ENCODE assay signal across 15 cellular contexts in the genomic region with DNA sequence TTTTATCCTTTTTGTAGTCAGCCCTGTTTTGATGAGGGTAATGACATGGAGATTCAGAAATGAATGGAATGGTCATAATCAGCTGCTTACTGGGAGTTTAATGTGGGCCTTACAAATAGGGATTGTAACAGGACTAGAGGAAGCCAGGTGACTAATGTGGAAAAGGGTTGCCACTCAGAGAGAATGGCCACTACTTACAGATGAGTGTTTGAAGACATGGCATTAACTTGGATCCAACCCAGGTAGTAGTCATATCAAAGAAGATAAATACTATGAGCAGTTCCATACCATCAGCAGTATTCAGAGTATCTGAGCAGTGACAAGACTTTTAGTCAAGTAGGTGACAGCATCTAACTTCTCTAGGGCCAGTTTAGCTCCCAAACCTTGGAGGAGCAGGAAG.
DNase-seq lines count a peak whose midpoint lies in the region; ATAC-seq and TF ChIP-seq lines count a peak whose summit lies in the region.
"Had no signal": no experiment of that assay in that cellular context is flagged by ENCODE, and none has a peak within 500 bp of the region (broad histone marks: within the 10 kb centered on the region; RNA-seq: fewer than 3 reads in every experiment).

No MANE protein-coding gene starts in this region.

- H3K9me3 ChIP-seq in ovary: no peaks in the 10 kb centered on the region
- H3K9me3 ChIP-seq in PC-9 (ENCODE audit: insufficient read depth, low read depth): no peaks in the 10 kb centered on the region
- H3K9me3 ChIP-seq: prostate gland had no signal

- peaks cover 24% of the 10 kb centered on the region; the same call in 1 of the 2 replicates for H3K79me2 ChIP-seq in PC-9 (ENCODE audit: low read depth)

- TF ChIP-seq POLR2A in ovary (IDR thresholded peaks at IDR 0.05): no peak

- no peak for DNase-seq in activated T-cell treated with anti-CD3 and anti-CD28 coated beads, Interleukin-2, amount 50 U/mL, for 72 hours
- DNase-seq in activated T-cell treated with anti-CD3 and anti-CD28 coated beads, Interleukin-2, amount 50 U/mL, for 48 hours: no peak
- peak; percentile 29 for DNase-seq in fibroblast of mammary gland (ENCODE audit: low read depth)
- DNase-seq in renal cortical epithelial cell (ENCODE audit: low read depth): peak; percentile 29
- DNase-seq in ovary: no peak
- no peak for DNase-seq in PC-9
- no peak for DNase-seq in D341Med (ENCODE audit: low spot score)
- DNase-seq: mesendoderm; NCI-H1092 treated with DMSO at 0.1 percent for 48 hours; NCI-H2227 treated with DMSO at 0.1 percent for 48 hours; stimulated activated CD4-positive, alpha-beta T cell treated with anti-CD3 and anti-CD28 coated beads, Interleukin-2, amount 100 ng/mL, for 24 hours; T1000 had no signal

- H3K4me2 ChIP-seq in PC-9: no peak overlapping the region

- H3K4me3 Mint-ChIP-seq in activated T-cell treated with anti-CD3 and anti-CD28 coated beads, Interleukin-2, amount 50 U/mL, for 72 hours: no peak overlapping the region

- H3K9me3 Mint-ChIP-seq in activated T-cell treated with anti-CD3 and anti-CD28 coated beads, Interleukin-2, amount 50 U/mL, for 72 hours: peaks cover 2 to 9% of the 10 kb centered on the region in 2 donors

- no peaks in the 10 kb centered on the region for H4K20me1 ChIP-seq in PC-9 (ENCODE audit: insufficient read depth)

- H3K9me2 ChIP-seq in PC-9 (ENCODE audit: insufficient read depth): no peaks in the 10 kb centered on the region

- intact Hi-C loops in ovary (cut with DNase I) (no loop called here), PC-9 (cut with micrococcal nuclease; ENCODE audit: unreplicated experiment) (no loop called here)

- peak; percentile 20 to 37 for ATAC-seq in activated T-cell treated with anti-CD3 and anti-CD28 coated beads, Interleukin-2, amount 50 U/mL, for 72 hours (replicated peaks in 1 of 2)
- peak; percentile 30 for ATAC-seq in SK-N-SH treated with all-trans-retinoic acid at 6 μM for 48 hours
- ATAC-seq: HepG2 had no signal

- H3K27ac Mint-ChIP-seq in activated T-cell treated with anti-CD3 and anti-CD28 coated beads, Interleukin-2, amount 50 U/mL, for 72 hours: peak overlapping the region; percentile 81

- no peaks in the 10 kb centered on the region for H3F3A ChIP-seq in PC-9 (ENCODE audit: insufficient read depth, low read depth)

- no peaks in the 10 kb centered on the region for H3K27me3 Mint-ChIP-seq in activated T-cell treated with anti-CD3 and anti-CD28 coated beads, Interleukin-2, amount 50 U/mL, for 72 hours (ENCODE audit: low read depth)

- no peaks in the 10 kb centered on the region for H3K4me1 ChIP-seq in ovary (ENCODE audit: insufficient read depth)
- H3K4me1 ChIP-seq in PC-9 (replicated peaks; ENCODE audit: insufficient read depth): no peaks in the 10 kb centered on the region
- H3K4me1 ChIP-seq: prostate gland had no signal

- no peak for TF ChIP-seq EP300 in ovary (IDR thresholded peaks at IDR 0.05)

- BruUV-seq in PC-9 (replicated peaks; lab: Mats Ljungman, UMichigan): no TSS peak

- H3K36me3 Mint-ChIP-seq in activated T-cell treated with anti-CD3 and anti-CD28 coated beads, Interleukin-2, amount 50 U/mL, for 72 hours (ENCODE audit: insufficient read depth in 2 of 2): peaks cover 23 to 60% of the 10 kb centered on the region in 2 donors

- no peak for TF ChIP-seq CTCF in fibroblast of mammary gland (conservative IDR thresholded peaks at IDR 0.05; ENCODE audit: control insufficient read depth, insufficient read depth, low read depth, low read length)
- no peak for TF ChIP-seq CTCF in ovary (IDR thresholded peaks at IDR 0.05)
- TF ChIP-seq CTCF in PC-9 (conservative IDR thresholded peaks at IDR 0.05): no peak

- peaks cover 64% of the 10 kb centered on the region for H3K4me1 Mint-ChIP-seq in activated T-cell treated with anti-CD3 and anti-CD28 coated beads, Interleukin-2, amount 50 U/mL, for 72 hours (ENCODE audit: low read depth)

- H3K27ac ChIP-seq in ovary: no peak overlapping the region
- H3K27ac ChIP-seq in PC-9: no peak overlapping the region
- H3K27ac ChIP-seq: prostate gland had no signal

- no peaks in the 10 kb centered on the region for H3K27me3 ChIP-seq in ovary
- H3K27me3 ChIP-seq in PC-9 (ENCODE audit: insufficient read depth, low read depth): no peaks in the 10 kb centered on the region

- POLR2A ChIA-PET in PC-9 (lab: Charles Lee; ENCODE audit: unreplicated experiment): no interaction called here

- H3K36me3 ChIP-seq in ovary (no peaks in the 10 kb centered on the region), PC-9 (ENCODE audit: low read depth) (peaks cover 18% of the 10 kb centered on the region)

- CTCF ChIA-PET in PC-9 (lab: Charles Lee): interaction anchor here (1.0 kb wide), 1 partner anchor 26 kb away, joined by 3 read pairs; no protein-coding TSS in a partner anchor

- no peak overlapping the region for H2AFZ ChIP-seq in PC-9

- H3K4me3 ChIP-seq in fibroblast of mammary gland (ENCODE audit: control insufficient read depth, low read depth, low read length): no peak overlapping the region
- H3K4me3 ChIP-seq in ovary: no peak overlapping the region
- no peak overlapping the region for H3K4me3 ChIP-seq in PC-9
- H3K4me3 ChIP-seq: prostate gland had no signal

TF ChIP-seq in SK-N-SH treated with all-trans-retinoic acid at 6 μM for 48 hours, 23 proteins besides CTCF, POLR2A, EP300 and RAD21 (continues in another document):
- TF ChIP-seq ZFP3 (CRISPR knock-in tag; IDR thresholded peaks at IDR 0.05) (no peak), BACH2 (CRISPR knock-in tag; IDR thresholded peaks at IDR 0.05; ENCODE audit: borderline replicate concordance) (no peak), RARB (CRISPR knock-in tag; IDR thresholded peaks at IDR 0.05) (no peak), ZC3H10 (CRISPR knock-in tag; IDR thresholded peaks at IDR 0.05) (no peak), ZNF70 (CRISPR knock-in tag; IDR thresholded peaks at IDR 0.05) (no peak), PPARA (CRISPR knock-in tag; IDR thresholded peaks at IDR 0.05; ENCODE audit: borderline replicate concordance) (no peak), ARNTL (CRISPR knock-in tag; IDR thresholded peaks at IDR 0.05; ENCODE audit: borderline replicate concordance, low read depth) (no peak), ZNF565 (CRISPR knock-in tag; conservative IDR thresholded peaks at IDR 0.05; ENCODE audit: low read depth) (no peak), TCF4 (CRISPR knock-in tag; IDR thresholded peaks at IDR 0.05; ENCODE audit: borderline replicate concordance) (no peak), ESRRG (CRISPR knock-in tag; IDR thresholded peaks at IDR 0.05) (no peak), ZNF8 (CRISPR knock-in tag; IDR thresholded peaks at IDR 0.05) (no peak), TOX (CRISPR knock-in tag; IDR thresholded peaks at IDR 0.05; ENCODE audit: borderline replicate concordance) (no peak), POU6F1 (CRISPR knock-in tag; IDR thresholded peaks at IDR 0.05; ENCODE audit: borderline replicate concordance, low read depth) (no peak), CSDC2 (CRISPR knock-in tag; IDR thresholded peaks at IDR 0.05) (no peak)
- TF ChIP-seq, protein P1, sequence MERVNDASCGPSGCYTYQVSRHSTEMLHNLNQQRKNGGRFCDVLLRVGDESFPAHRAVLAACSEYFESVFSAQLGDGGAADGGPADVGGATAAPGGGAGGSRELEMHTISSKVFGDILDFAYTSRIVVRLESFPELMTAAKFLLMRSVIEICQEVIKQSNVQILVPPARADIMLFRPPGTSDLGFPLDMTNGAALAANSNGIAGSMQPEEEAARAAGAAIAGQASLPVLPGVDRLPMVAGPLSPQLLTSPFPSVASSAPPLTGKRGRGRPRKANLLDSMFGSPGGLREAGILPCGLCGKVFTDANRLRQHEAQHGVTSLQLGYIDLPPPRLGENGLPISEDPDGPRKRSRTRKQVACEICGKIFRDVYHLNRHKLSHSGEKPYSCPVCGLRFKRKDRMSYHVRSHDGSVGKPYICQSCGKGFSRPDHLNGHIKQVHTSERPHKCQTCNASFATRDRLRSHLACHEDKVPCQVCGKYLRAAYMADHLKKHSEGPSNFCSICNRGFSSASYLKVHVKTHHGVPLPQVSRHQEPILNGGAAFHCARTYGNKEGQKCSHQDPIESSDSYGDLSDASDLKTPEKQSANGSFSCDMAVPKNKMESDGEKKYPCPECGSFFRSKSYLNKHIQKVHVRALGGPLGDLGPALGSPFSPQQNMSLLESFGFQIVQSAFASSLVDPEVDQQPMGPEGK (CRISPR knock-in tag; IDR thresholded peaks at IDR 0.05; ENCODE audit: borderline replicate concordance): no peak

Comparison
In these comparisons a context has a peak if more than half of its experiments do, and no peak if none do; other contexts are left out.
1. DNase-seq: peak in fibroblast of mammary gland (single experiment) and renal cortical epithelial cell (single experiment); none in activated T-cell treated with anti-CD3 and anti-CD28 coated beads, Interleukin-2, amount 50 U/mL, for 72 hours (0 of 2), activated T-cell treated with anti-CD3 and anti-CD28 coated beads, Interleukin-2, amount 50 U/mL, for 48 hours (0 of 2), ovary (0 of 5), PC-9 (0 of 2) and D341Med (single experiment).